1 cellular context compared by ENCODE assay signal in genomic region chr2:152175368-152176112, GRCh38.
A peak's percentile ranks its signal among the peaks of the same experiment; 100 is the strongest.
TF ChIP-seq lines count a peak whose summit lies in the region.

STAM2 (minus strand) TSS chr2:152175763; CDS start chr2:152175642, 121 bp downstream.

TF ChIP-seq in HepG2, 621 proteins besides CTCF, POLR2A, EP300 and RAD21 (continued from another document and continues in another):
- TF ChIP-seq AKNA (CRISPR knock-in tag; IDR thresholded peaks at IDR 0.05; ENCODE audit: borderline replicate concordance) (no peak), ZNF678 (CRISPR knock-in tag; IDR thresholded peaks at IDR 0.05) (peak; percentile 68), HMG20B (CRISPR knock-in tag; conservative IDR thresholded peaks at IDR 0.05) (peak; percentile 61), PRDM10 (CRISPR knock-in tag; IDR thresholded peaks at IDR 0.05; ENCODE audit: low read depth) (peak; percentile 58; the same call in 1 of the 2 replicates), ATRX (CRISPR knock-in tag; IDR thresholded peaks at IDR 0.05; ENCODE audit: borderline replicate concordance) (no peak; the same call in 1 of the 2 replicates), HNF4A (CRISPR knock-in tag; IDR thresholded peaks at IDR 0.05) (peak; percentile 38), MTF1 (CRISPR knock-in tag; IDR thresholded peaks at IDR 0.05) (peak; percentile 78; the same call in 1 of the 2 replicates), ZNF12 (CRISPR knock-in tag; IDR thresholded peaks at IDR 0.05) (0 out of 2 replicates have a peak, but pooled peaks have one; percentile 55), TP53 (CRISPR knock-in tag; conservative IDR thresholded peaks at IDR 0.05) (peak; percentile 95), MAFK (conservative IDR thresholded peaks at IDR 0.05 in 1 of 2, IDR thresholded peaks at IDR 0.05 in 1 of 2; ENCODE audit: low read length in 2 of 2) (no peak; a peak in 1 of 4 replicates), ZNF615 (CRISPR knock-in tag; IDR thresholded peaks at IDR 0.05; ENCODE audit: borderline replicate concordance) (peak; percentile 98), CEBPZ (IDR thresholded peaks at IDR 0.05; ENCODE audit: low read length) (no peak), ZSCAN25 (CRISPR knock-in tag; IDR thresholded peaks at IDR 0.05) (peak; percentile 74; the same call in 1 of the 2 replicates), ZBTB43 (CRISPR knock-in tag; conservative IDR thresholded peaks at IDR 0.05) (peak; percentile 80; the same call in 1 of the 2 replicates), ZIK1 (CRISPR knock-in tag; IDR thresholded peaks at IDR 0.05; ENCODE audit: borderline replicate concordance, low read depth) (peak; percentile 94), ZNF260 (CRISPR knock-in tag; IDR thresholded peaks at IDR 0.05; ENCODE audit: borderline replicate concordance, low read depth) (no peak), ZNF746 (CRISPR knock-in tag; IDR thresholded peaks at IDR 0.05) (no peak), ZNF24 (IDR thresholded peaks at IDR 0.05) (peak; percentile 59), PAX8 (CRISPR knock-in tag; IDR thresholded peaks at IDR 0.05; ENCODE audit: borderline replicate concordance) (0 out of 2 replicates have a peak, but pooled peaks have one; percentile 72), ZFP82 (CRISPR knock-in tag; IDR thresholded peaks at IDR 0.05; ENCODE audit: borderline replicate concordance) (peak; percentile 79; the same call in 1 of the 2 replicates), DNMT3B (CRISPR knock-in tag; conservative IDR thresholded peaks at IDR 0.05) (peak; percentile 55; the same call in 1 of the 2 replicates), ARNT2 (CRISPR knock-in tag; IDR thresholded peaks at IDR 0.05; ENCODE audit: low read depth) (peak; percentile 90), RARA (CRISPR knock-in tag; IDR thresholded peaks at IDR 0.05) (peak; percentile 46), ZBTB8A (CRISPR knock-in tag; IDR thresholded peaks at IDR 0.05; ENCODE audit: borderline replicate concordance, low read depth) (no peak; the same call in 1 of the 2 replicates), ZNF564 (CRISPR knock-in tag; IDR thresholded peaks at IDR 0.05) (peak; percentile 74; the same call in 1 of the 2 replicates), NFE2L2 (IDR thresholded peaks at IDR 0.05; ENCODE audit: low read length) (no peak), MBD4 (IDR thresholded peaks at IDR 0.05; ENCODE audit: borderline replicate concordance, low read length) (no peak), ZNF639 (CRISPR knock-in tag; conservative IDR thresholded peaks at IDR 0.05) (0 out of 2 replicates have a peak, but pooled peaks have one; percentile 69), ZNF550 (CRISPR knock-in tag; IDR thresholded peaks at IDR 0.05; ENCODE audit: borderline replicate concordance) (no peak; the same call in 1 of the 2 replicates), IRF2 (CRISPR knock-in tag; IDR thresholded peaks at IDR 0.05) (peak; percentile 91; the same call in 1 of the 2 replicates), NFIC (IDR thresholded peaks at IDR 0.05; ENCODE audit: low read length) (no peak; the same call in 1 of the 2 replicates), FOSL2 (CRISPR knock-in tag; IDR thresholded peaks at IDR 0.05) (peak; percentile 67), ZNF724P (CRISPR knock-in tag; IDR thresholded peaks at IDR 0.05; ENCODE audit: borderline replicate concordance) (no peak), HOXA3 (CRISPR knock-in tag; IDR thresholded peaks at IDR 0.05) (peak; percentile 85), ZNF292 (CRISPR knock-in tag; IDR thresholded peaks at IDR 0.05; ENCODE audit: borderline replicate concordance, low read depth) (peak; percentile 95; the same call in 1 of the 2 replicates), KLF6 (CRISPR knock-in tag; IDR thresholded peaks at IDR 0.05) (peak; percentile 89), ONECUT2 (CRISPR knock-in tag; IDR thresholded peaks at IDR 0.05) (peak; percentile 49; the same call in 1 of the 2 replicates), NFKBIZ (CRISPR knock-in tag; IDR thresholded peaks at IDR 0.05) (peak; percentile 76; the same call in 1 of the 2 replicates), MTA1 (CRISPR knock-in tag; IDR thresholded peaks at IDR 0.05; ENCODE audit: borderline replicate concordance) (peak; percentile 83; the same call in 1 of the 2 replicates), ZNF274 (CRISPR knock-in tag; IDR thresholded peaks at IDR 0.05) (peak; percentile 79), ARNT (IDR thresholded peaks at IDR 0.05) (no peak), PITX1 (CRISPR knock-in tag; IDR thresholded peaks at IDR 0.05) (peak; percentile 25; the same call in 1 of the 2 replicates), CC2D1A (CRISPR knock-in tag; IDR thresholded peaks at IDR 0.05) (no peak; the same call in 1 of the 2 replicates)
- TF ChIP-seq, protein P1, sequence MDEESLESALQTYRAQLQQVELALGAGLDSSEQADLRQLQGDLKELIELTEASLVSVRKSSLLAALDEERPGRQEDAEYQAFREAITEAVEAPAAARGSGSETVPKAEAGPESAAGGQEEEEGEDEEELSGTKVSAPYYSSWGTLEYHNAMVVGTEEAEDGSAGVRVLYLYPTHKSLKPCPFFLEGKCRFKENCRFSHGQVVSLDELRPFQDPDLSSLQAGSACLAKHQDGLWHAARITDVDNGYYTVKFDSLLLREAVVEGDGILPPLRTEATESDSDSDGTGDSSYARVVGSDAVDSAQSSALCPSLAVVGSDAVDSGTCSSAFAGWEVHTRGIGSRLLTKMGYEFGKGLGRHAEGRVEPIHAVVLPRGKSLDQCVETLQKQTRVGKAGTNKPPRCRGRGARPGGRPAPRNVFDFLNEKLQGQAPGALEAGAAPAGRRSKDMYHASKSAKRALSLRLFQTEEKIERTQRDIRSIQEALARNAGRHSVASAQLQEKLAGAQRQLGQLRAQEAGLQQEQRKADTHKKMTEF (CRISPR knock-in tag; IDR thresholded peaks at IDR 0.05) = peak; percentile 99
- TF ChIP-seq, protein P2, sequence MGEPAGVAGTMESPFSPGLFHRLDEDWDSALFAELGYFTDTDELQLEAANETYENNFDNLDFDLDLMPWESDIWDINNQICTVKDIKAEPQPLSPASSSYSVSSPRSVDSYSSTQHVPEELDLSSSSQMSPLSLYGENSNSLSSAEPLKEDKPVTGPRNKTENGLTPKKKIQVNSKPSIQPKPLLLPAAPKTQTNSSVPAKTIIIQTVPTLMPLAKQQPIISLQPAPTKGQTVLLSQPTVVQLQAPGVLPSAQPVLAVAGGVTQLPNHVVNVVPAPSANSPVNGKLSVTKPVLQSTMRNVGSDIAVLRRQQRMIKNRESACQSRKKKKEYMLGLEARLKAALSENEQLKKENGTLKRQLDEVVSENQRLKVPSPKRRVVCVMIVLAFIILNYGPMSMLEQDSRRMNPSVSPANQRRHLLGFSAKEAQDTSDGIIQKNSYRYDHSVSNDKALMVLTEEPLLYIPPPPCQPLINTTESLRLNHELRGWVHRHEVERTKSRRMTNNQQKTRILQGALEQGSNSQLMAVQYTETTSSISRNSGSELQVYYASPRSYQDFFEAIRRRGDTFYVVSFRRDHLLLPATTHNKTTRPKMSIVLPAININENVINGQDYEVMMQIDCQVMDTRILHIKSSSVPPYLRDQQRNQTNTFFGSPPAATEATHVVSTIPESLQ (CRISPR knock-in tag; conservative IDR thresholded peaks at IDR 0.05) = 0 out of 2 replicates have a peak, but pooled peaks have one; percentile 79
- TF ChIP-seq, protein P3, sequence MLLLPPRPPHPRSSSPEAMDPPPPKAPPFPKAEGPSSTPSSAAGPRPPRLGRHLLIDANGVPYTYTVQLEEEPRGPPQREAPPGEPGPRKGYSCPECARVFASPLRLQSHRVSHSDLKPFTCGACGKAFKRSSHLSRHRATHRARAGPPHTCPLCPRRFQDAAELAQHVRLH (CRISPR knock-in tag; IDR thresholded peaks at IDR 0.05; ENCODE audit: borderline replicate concordance, low read depth) = peak; percentile 90; the same call in 1 of the 2 replicates
